In genomic region chr4:179586460-179586859, GRCh38 we compare ENCODE assay signal across 21 cellular contexts.
"Had no signal": no experiment of that assay in that cellular context is flagged by ENCODE, and none has a peak within 500 bp of the region (broad histone marks: within the 10 kb centered on the region; RNA-seq: fewer than 3 reads in every experiment).

No MANE protein-coding gene starts in this region.

- H3K9me3 ChIP-seq: ascending aorta, gastroesophageal sphincter, mucosa of descending colon, transverse colon had no signal

- H3K36me3 ChIP-seq: ascending aorta, gastroesophageal sphincter, transverse colon had no signal

- H3K27me3 ChIP-seq: ascending aorta, gastroesophageal sphincter, transverse colon had no signal

- H3K4me3 ChIP-seq: ascending aorta, coronary artery, gastroesophageal sphincter, lung, mucosa of descending colon, transverse colon had no signal

- H3K27ac ChIP-seq: ascending aorta, coronary artery, epithelial cell of prostate, gastroesophageal sphincter, transverse colon, VCaP had no signal

- DNase-seq: activated CD4-positive, alpha-beta T cell treated with anti-CD3 and anti-CD28 coated beads for 4 hours; activated CD8-positive, alpha-beta memory T cell treated with anti-CD3 and anti-CD28 coated beads, Interleukin-2, amount 50 U/mL, for 48 hours; activated CD8-positive, alpha-beta T cell treated with anti-CD3 and anti-CD28 coated beads, Interleukin-2, amount 10 ng/mL, durations not matched to agents 7 days and 5 days; activated naive CD4-positive, alpha-beta T cell treated with Interleukin-2 at 50 U/mL for 16 hours; activated naive CD8-positive, alpha-beta T cell treated with anti-CD3 and anti-CD28 coated beads, Interleukin-2, amount 50 U/mL, for 24 hours; effector CD8-positive, alpha-beta T cell; left cardiac atrium; mucosa of descending colon; naive thymus-derived CD8-positive, alpha-beta T cell; nucleus accumbens; right cardiac atrium; small intestine; T-helper 9 cell; transverse colon had no signal

- ATAC-seq: activated CD8-positive, alpha-beta T cell treated with anti-CD3 and anti-CD28 coated beads, Interleukin-2, amount 10 ng/mL, durations not matched to agents 7 days and 5 days; activated naive CD8-positive, alpha-beta T cell treated with anti-CD3 and anti-CD28 coated beads, Interleukin-2, amount 50 U/mL, for 24 hours; gastroesophageal sphincter; left cardiac atrium; mucosa of descending colon; naive thymus-derived CD8-positive, alpha-beta T cell; right cardiac atrium; stimulated activated memory B cell treated with anti-CD40 and anti-IgM and Interleukin-4, amounts not matched to agents 10 μg/mL and 1 μg/mL and 100 μg/mL, for 72 hours had no signal

- H3K4me1 ChIP-seq: ascending aorta, gastroesophageal sphincter, transverse colon had no signal
